In the genomic region with DNA sequence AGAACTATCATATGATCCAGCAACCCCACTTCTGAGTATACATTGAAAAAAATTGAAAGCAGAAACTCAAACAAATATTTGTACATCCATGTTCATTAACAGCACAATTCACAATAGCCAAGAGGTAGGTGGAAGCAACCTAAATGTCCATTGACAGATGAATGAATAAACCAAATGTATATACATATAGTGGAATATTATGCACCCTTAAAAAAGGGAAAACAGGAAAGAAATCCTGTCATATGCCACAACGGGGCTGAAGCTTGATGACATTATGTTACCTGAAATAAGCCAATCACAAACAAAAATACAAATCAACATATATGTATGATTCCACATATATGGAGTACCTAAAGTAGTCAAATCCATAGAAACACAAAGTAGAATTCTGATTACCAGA, we compare ENCODE assay signal across 34 cellular contexts.
"Had no signal": no experiment of that assay in that cellular context is flagged by ENCODE, and none has a peak within 500 bp of the region (broad histone marks: within the 10 kb centered on the region; RNA-seq: fewer than 3 reads in every experiment).

No MANE protein-coding gene starts in this region.

- FAIRE-seq: bronchial epithelial cell, TTC549 had no signal

- DNase-seq: activated CD4-positive, alpha-beta memory T cell treated with anti-CD3 and anti-CD28 coated beads, Interleukin-2, amount 10 ng/mL, durations not matched to agents 7 days and 5 days; activated CD4-positive, alpha-beta T cell treated with anti-CD3 and anti-CD28 coated beads for 1 hour; activated CD4-positive, alpha-beta T cell treated with anti-CD3 and anti-CD28 coated beads, Interleukin-2, amount 10 ng/mL, durations not matched to agents 7 days and 5 days; activated CD4-positive, alpha-beta T cell treated with anti-CD3 and anti-CD28 coated beads, Interleukin-2, amount 50 U/mL, for 48 hours; activated CD4-positive, CD25-positive, alpha-beta regulatory T cell; activated CD8-positive, alpha-beta memory T cell treated with anti-CD3 and anti-CD28 coated beads for 24 hours; activated CD8-positive, alpha-beta memory T cell treated with anti-CD3 and anti-CD28 coated beads, Interleukin-2, amount 10 ng/mL, durations not matched to agents 7 days and 5 days; activated CD8-positive, alpha-beta memory T cell treated with anti-CD3 and anti-CD28 coated beads, Interleukin-2, amount 50 U/mL, for 48 hours; activated CD8-positive, alpha-beta T cell treated with anti-CD3 and anti-CD28 coated beads, Interleukin-2, amount 10 ng/mL, durations not matched to agents 7 days and 5 days; activated effector memory CD4-positive, alpha-beta T cell treated with Interleukin-2 at 50 U/mL for 16 hours; activated gamma-delta T cell; activated naive CD4-positive, alpha-beta T cell treated with anti-CD3 and anti-CD28 coated beads, Interleukin-2, amount 10 ng/mL, durations not matched to agents 7 days and 5 days; activated naive CD4-positive, alpha-beta T cell treated with Interleukin-2 at 50 U/mL for 16 hours; activated naive CD8-positive, alpha-beta T cell treated with anti-CD3 and anti-CD28 coated beads, Interleukin-2, amount 10 ng/mL, durations not matched to agents 7 days and 5 days; activated naive CD8-positive, alpha-beta T cell treated with anti-CD3 and anti-CD28 coated beads, Interleukin-2, amount 50 U/mL, for 24 hours; activated T-cell treated with anti-CD3 and anti-CD28 coated beads, Interleukin-2, amount 50 U/mL, for 24 hours; amygdala; anterior cingulate cortex; cerebellar nuclear complex; T-helper 9 cell; WERI-Rb-1 had no signal

- H3K4me1 ChIP-seq: ascending aorta had no signal

- H3K4me3 Mint-ChIP-seq: activated CD4-positive, alpha-beta memory T cell treated with anti-CD3 and anti-CD28 coated beads, Interleukin-2, amount 10 ng/mL, durations not matched to agents 7 days and 5 days; activated CD4-positive, alpha-beta T cell treated with anti-CD3 and anti-CD28 coated beads for 36 hours; activated CD4-positive, alpha-beta T cell treated with anti-CD3 and anti-CD28 coated beads, Interleukin-2, amount 10 ng/mL, durations not matched to agents 7 days and 5 days; activated CD8-positive, alpha-beta memory T cell treated with anti-CD3 and anti-CD28 coated beads, Interleukin-2, amount 10 ng/mL, durations not matched to agents 7 days and 5 days; activated CD8-positive, alpha-beta T cell treated with anti-CD3 and anti-CD28 coated beads, Interleukin-2, amount 10 ng/mL, durations not matched to agents 7 days and 5 days; activated naive CD4-positive, alpha-beta T cell treated with anti-CD3 and anti-CD28 coated beads, Interleukin-2, amount 10 ng/mL, durations not matched to agents 7 days and 5 days; activated naive CD4-positive, alpha-beta T cell treated with anti-CD3 and anti-CD28 coated beads, Interleukin-2, amount 50 U/mL, for 24 hours; activated naive CD8-positive, alpha-beta T cell; activated naive CD8-positive, alpha-beta T cell treated with anti-CD3 and anti-CD28 coated beads, Interleukin-2, amount 10 ng/mL, durations not matched to agents 7 days and 5 days; activated naive CD8-positive, alpha-beta T cell treated with anti-CD3 and anti-CD28 coated beads, Interleukin-2, amount 50 U/mL, for 24 hours; activated T-cell treated with anti-CD3 and anti-CD28 coated beads, Interleukin-2, amount 50 U/mL, for 24 hours; brain; central memory CD8-positive, alpha-beta T cell; T-helper 1 cell treated with Interleukin-12 subunit alpha and Interleukin-12 subunit beta and Interleukin-4 antibody, amounts not matched to agents 30 μg/mL and 1 μg/mL, for 36 hours; T-helper 2 cell treated with Interferon-gamma antibody and Interleukin-4, amounts not matched to agents 5 μg/mL and 100 μg/mL, for 36 hours; WTC11 had no signal

- H3K4me1 Mint-ChIP-seq: activated naive CD4-positive, alpha-beta T cell treated with anti-CD3 and anti-CD28 coated beads, Interleukin-2, amount 10 ng/mL, durations not matched to agents 7 days and 5 days; activated naive CD4-positive, alpha-beta T cell treated with anti-CD3 and anti-CD28 coated beads, Interleukin-2, amount 50 U/mL, for 24 hours; activated naive CD8-positive, alpha-beta T cell treated with anti-CD3 and anti-CD28 coated beads, Interleukin-2, amount 50 U/mL, for 24 hours; brain; WTC11 had no signal

- H3K27ac Mint-ChIP-seq: activated CD4-positive, alpha-beta memory T cell treated with anti-CD3 and anti-CD28 coated beads, Interleukin-2, amount 10 ng/mL, durations not matched to agents 7 days and 5 days; activated CD4-positive, alpha-beta T cell treated with anti-CD3 and anti-CD28 coated beads for 36 hours; activated CD4-positive, alpha-beta T cell treated with anti-CD3 and anti-CD28 coated beads, Interleukin-2, amount 10 ng/mL, durations not matched to agents 7 days and 5 days; activated CD8-positive, alpha-beta memory T cell treated with anti-CD3 and anti-CD28 coated beads, Interleukin-2, amount 10 ng/mL, durations not matched to agents 7 days and 5 days; activated CD8-positive, alpha-beta T cell treated with anti-CD3 and anti-CD28 coated beads, Interleukin-2, amount 10 ng/mL, durations not matched to agents 7 days and 5 days; activated naive CD4-positive, alpha-beta T cell treated with anti-CD3 and anti-CD28 coated beads, Interleukin-2, amount 10 ng/mL, durations not matched to agents 7 days and 5 days; activated naive CD4-positive, alpha-beta T cell treated with anti-CD3 and anti-CD28 coated beads, Interleukin-2, amount 50 U/mL, for 24 hours; activated naive CD8-positive, alpha-beta T cell; activated naive CD8-positive, alpha-beta T cell treated with anti-CD3 and anti-CD28 coated beads, Interleukin-2, amount 10 ng/mL, durations not matched to agents 7 days and 5 days; activated naive CD8-positive, alpha-beta T cell treated with anti-CD3 and anti-CD28 coated beads, Interleukin-2, amount 50 U/mL, for 24 hours; activated T-cell treated with anti-CD3 and anti-CD28 coated beads, Interleukin-2, amount 50 U/mL, for 24 hours; activated T-helper 2 cell treated with anti-CD3 and anti-CD28 coated beads, Interferon-gamma antibody, Interleukin-2, Interleukin-4, amounts not matched to agents 10 μg/mL and 5 μg/mL and 100 μg/mL, durations not matched to agents 14 hours and 24 hours and 36 hours; brain; T-helper 1 cell treated with Interleukin-12 subunit alpha and Interleukin-12 subunit beta and Interleukin-4 antibody, amounts not matched to agents 30 μg/mL and 1 μg/mL, for 36 hours; T-helper 2 cell treated with Interferon-gamma antibody and Interleukin-4, amounts not matched to agents 5 μg/mL and 100 μg/mL, for 36 hours; WTC11 had no signal

- H3K27ac ChIP-seq: ascending aorta, cardiac muscle cell, WERI-Rb-1 had no signal

- H3K4me3 ChIP-seq: ascending aorta, cardiac muscle cell had no signal

- H3K27me3 Mint-ChIP-seq: activated CD4-positive, alpha-beta memory T cell treated with anti-CD3 and anti-CD28 coated beads, Interleukin-2, amount 10 ng/mL, durations not matched to agents 7 days and 5 days; activated CD4-positive, alpha-beta T cell treated with anti-CD3 and anti-CD28 coated beads for 36 hours; activated CD4-positive, alpha-beta T cell treated with anti-CD3 and anti-CD28 coated beads, Interleukin-2, amount 10 ng/mL, durations not matched to agents 7 days and 5 days; activated CD8-positive, alpha-beta memory T cell treated with anti-CD3 and anti-CD28 coated beads, Interleukin-2, amount 10 ng/mL, durations not matched to agents 7 days and 5 days; activated naive CD4-positive, alpha-beta T cell treated with anti-CD3 and anti-CD28 coated beads, Interleukin-2, amount 10 ng/mL, durations not matched to agents 7 days and 5 days; activated naive CD4-positive, alpha-beta T cell treated with anti-CD3 and anti-CD28 coated beads, Interleukin-2, amount 50 U/mL, for 24 hours; activated naive CD8-positive, alpha-beta T cell; activated naive CD8-positive, alpha-beta T cell treated with anti-CD3 and anti-CD28 coated beads, Interleukin-2, amount 10 ng/mL, durations not matched to agents 7 days and 5 days; activated naive CD8-positive, alpha-beta T cell treated with anti-CD3 and anti-CD28 coated beads, Interleukin-2, amount 50 U/mL, for 24 hours; activated T-cell treated with anti-CD3 and anti-CD28 coated beads, Interleukin-2, amount 50 U/mL, for 24 hours; brain; central memory CD8-positive, alpha-beta T cell had no signal

- ATAC-seq: activated CD8-positive, alpha-beta memory T cell treated with anti-CD3 and anti-CD28 coated beads, Interleukin-2, amount 10 ng/mL, durations not matched to agents 7 days and 5 days; activated CD8-positive, alpha-beta T cell treated with anti-CD3 and anti-CD28 coated beads, Interleukin-2, amount 10 ng/mL, durations not matched to agents 7 days and 5 days; activated naive CD8-positive, alpha-beta T cell treated with anti-CD3 and anti-CD28 coated beads, Interleukin-2, amount 50 U/mL, for 24 hours had no signal

- H3K9me3 Mint-ChIP-seq: activated naive CD4-positive, alpha-beta T cell treated with anti-CD3 and anti-CD28 coated beads, Interleukin-2, amount 50 U/mL, for 24 hours; central memory CD8-positive, alpha-beta T cell; T-helper 1 cell treated with Interleukin-12 subunit alpha and Interleukin-12 subunit beta and Interleukin-4 antibody, amounts not matched to agents 30 μg/mL and 1 μg/mL, for 36 hours had no signal

- H3K9me3 ChIP-seq: ascending aorta had no signal
